ENCODE assay signal across 15 cellular contexts in the genomic region with DNA sequence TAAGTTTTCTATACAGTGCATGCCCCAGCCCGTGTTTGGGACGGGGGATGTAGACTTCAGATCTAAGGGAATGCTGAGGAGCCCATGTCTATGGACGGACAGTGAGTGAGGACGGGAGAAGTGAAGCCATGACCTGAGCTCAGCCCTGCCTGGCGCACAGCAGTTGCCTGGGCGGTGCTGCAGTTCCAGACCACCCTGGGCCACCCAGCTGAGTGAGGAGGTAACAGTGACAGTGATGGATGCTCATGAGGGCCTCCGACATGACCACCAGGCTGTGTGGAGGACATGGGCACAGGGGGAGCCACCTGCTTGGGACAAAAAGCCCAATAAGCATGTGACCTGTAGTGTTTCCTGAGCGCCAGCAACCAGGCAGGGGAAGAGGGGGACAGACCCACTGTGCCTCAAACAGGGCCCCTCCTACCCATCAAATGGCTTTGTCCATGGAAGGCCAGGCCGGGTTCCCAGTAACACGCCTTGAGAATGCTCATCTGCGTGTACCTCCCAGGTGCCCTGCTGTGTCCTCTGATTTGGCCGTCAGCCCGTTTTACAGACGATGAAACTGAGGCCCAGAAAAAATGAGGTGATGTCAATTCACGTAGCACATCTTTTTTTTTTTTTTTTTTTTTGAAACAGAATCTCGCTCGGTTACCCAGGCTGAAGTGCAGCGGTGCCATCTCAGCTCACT. TPM values are rescaled to one million over a fixed set of nuclear protein-coding genes. Genes with fewer than 3 reads are reported as not detected.
DNase-seq lines count a peak whose midpoint lies in the region; ATAC-seq and TF ChIP-seq lines count a peak whose summit lies in the region.
"Had no signal": no experiment of that assay in that cellular context is flagged by ENCODE, and none has a peak within 500 bp of the region (broad histone marks: within the 10 kb centered on the region; RNA-seq: fewer than 3 reads in every experiment).

No MANE protein-coding gene starts in this region.

- in situ Hi-C loops in IMR-90 (cut with MboI; ENCODE audit: low sequenced_read_pairs) (loop anchor here (25.0 kb wide), 1 partner anchor 295 kb away; no protein-coding TSS in a partner anchor), ACHN (cut with HindIII; ENCODE audit: low pct_ligation_motif_present, low pct_unique_long_range_greater_than_20kb, low sequenced_read_pairs) (no loop called here)

- CTCF ChIA-PET in CD4-positive, alpha-beta T cell (lab: Charles Lee) = interaction anchor here (2.5 to 5.2 kb wide), 2 partner anchors 11 to 12 kb away, joined by 12 to 62 read pairs; no protein-coding TSS in a partner anchor
- CTCF ChIA-PET in IMR-90 (lab: Yijun Ruan, JAX) = no interaction called here

- no peak overlapping the region for H3K18ac ChIP-seq in IMR-90 (ENCODE audit: low read depth, low read length)

- ATAC-seq in CD4-positive, alpha-beta T cell (ENCODE audit: poor library complexity) = no peak
- ATAC-seq in IMR-90 (ENCODE audit: low read depth) = no peak
- no peak for ATAC-seq in HG03139 (IDR thresholded peaks at IDR 0.05; ENCODE audit: unreplicated experiment)
- no peak for ATAC-seq in HG02571 (IDR thresholded peaks at IDR 0.05; ENCODE audit: unreplicated experiment)
- ATAC-seq: GM12878; natural killer cell treated with Interleukin-12 subunit alpha and Interleukin-12 subunit beta and Interleukin-15 and Interleukin-18, amount 100 ng/mL, for 72 hours had no signal

- no peak for DNase-seq in CD4-positive, alpha-beta T cell
- DNase-seq in IMR-90 = no peak
- no peak for DNase-seq in effector memory CD4-positive, alpha-beta T cell
- no peak for DNase-seq in ACHN
- DNase-seq: dermis blood vessel endothelial cell, left ventricle myocardium inferior, NCI-H2107 had no signal

- peaks cover 73% of the 10 kb centered on the region for H3K36me3 Mint-ChIP-seq in CD4-positive, alpha-beta T cell (ENCODE audit: low read depth)

- TF ChIP-seq CTCF in CD4-positive, alpha-beta T cell (IDR thresholded peaks at IDR 0.05) = no peak
- TF ChIP-seq CTCF in IMR-90 (conservative IDR thresholded peaks at IDR 0.05; ENCODE audit: low read depth, low read length) = no peak

- H4K20me1 ChIP-seq in IMR-90 (ENCODE audit: insufficient read depth, low read length) = peaks cover 24% of the 10 kb centered on the region

- no peak overlapping the region for H2BK20ac ChIP-seq in IMR-90 (ENCODE audit: low read depth, low read length)

- peaks cover 16 to 30% of the 10 kb centered on the region in 2 experiments for H3K79me1 ChIP-seq in IMR-90 (ENCODE audit: low read depth in 1 of 2, low read length in 2 of 2)

- no peaks in the 10 kb centered on the region for H3K9me3 Mint-ChIP-seq in CD4-positive, alpha-beta T cell
- H3K9me3 Mint-ChIP-seq: natural killer cell treated with Interleukin-12 subunit alpha and Interleukin-12 subunit beta and Interleukin-15 and Interleukin-18, amount 100 ng/mL, for 72 hours had no signal

- peak overlapping the region; percentile 52 for H2AFZ ChIP-seq in IMR-90 (replicated peaks; ENCODE audit: low read length, poor library complexity)

- no peaks in the 10 kb centered on the region for H3K27me3 Mint-ChIP-seq in CD4-positive, alpha-beta T cell
- H3K27me3 Mint-ChIP-seq: B cell; natural killer cell treated with Interleukin-12 subunit alpha and Interleukin-12 subunit beta and Interleukin-15 and Interleukin-18, amount 100 ng/mL, for 72 hours had no signal

- POLR2A ChIA-PET in CD4-positive, alpha-beta T cell (lab: Charles Lee) = interaction anchor here (1.3 to 8.6 kb wide), 12 partner anchors 7 to 119 kb away, joined by 4 to 123 read pairs (median 8); a partner anchor contains a TSS
- POLR2A ChIA-PET in IMR-90 (lab: Charles Lee; ENCODE audit: unreplicated experiment) = no interaction called here

- WGBS in IMR-90 (ENCODE audit: extremely low coverage in 2 of 2, insufficient read length in 1 of 2), 2 experiments = 91% methylated on average over 8 of the region's 18 CpGs; no CpG with 5 or more reads in 1 of the 2 experiments

- no peak overlapping the region for H4K91ac ChIP-seq in IMR-90 (ENCODE audit: insufficient read depth, low read depth, low read length)

- H3K9ac ChIP-seq in IMR-90 (ENCODE audit: low read depth, low read length) = no peak overlapping the region

- H2BK5ac ChIP-seq in IMR-90 (ENCODE audit: low read depth, low read length, poor library complexity, severe bottlenecking) = no peak overlapping the region

- H3K56ac ChIP-seq in IMR-90 (ENCODE audit: extremely low read depth, insufficient read depth, low read length) = no peak overlapping the region

- peak overlapping the region; percentile 89 for H3K27ac Mint-ChIP-seq in CD4-positive, alpha-beta T cell
- H3K27ac Mint-ChIP-seq: B cell had no signal

- TF ChIP-seq POLR2A in IMR-90 (IDR thresholded peaks at IDR 0.05; ENCODE audit: low read depth, low read length) = no peak

- no peak overlapping the region for H2AK5ac ChIP-seq in IMR-90 (ENCODE audit: low read depth, low read length)

- H2BK120ac ChIP-seq in IMR-90 (ENCODE audit: low read depth, low read length) = no peak overlapping the region

- H3K23ac ChIP-seq in IMR-90 (ENCODE audit: low read depth, low read length) = no peak overlapping the region

- H3K4me2 ChIP-seq in IMR-90 (ENCODE audit: low read depth, low read length) = no peak overlapping the region

- H3K9me3 ChIP-seq in CD4-positive, alpha-beta T cell (ENCODE audit: control insufficient read depth, low read length) = no peaks in the 10 kb centered on the region
- no peaks in the 10 kb centered on the region for H3K9me3 ChIP-seq in IMR-90 (ENCODE audit: control insufficient read depth, insufficient read depth, low read length)
- no peaks in the 10 kb centered on the region for H3K9me3 ChIP-seq in effector memory CD4-positive, alpha-beta T cell (ENCODE audit: control insufficient read depth, low read length)
- H3K9me3 ChIP-seq: left ventricle myocardium inferior, right atrium auricular region had no signal

- peak overlapping the region; percentile 89 for H3K4me3 Mint-ChIP-seq in CD4-positive, alpha-beta T cell
- H3K4me3 Mint-ChIP-seq: B cell; natural killer cell treated with Interleukin-12 subunit alpha and Interleukin-12 subunit beta and Interleukin-15 and Interleukin-18, amount 100 ng/mL, for 72 hours had no signal

- H3K27ac ChIP-seq in CD4-positive, alpha-beta T cell (ENCODE audit: low read depth, low read length) = peak overlapping the region; percentile 61
- no peak overlapping the region for H3K27ac ChIP-seq in IMR-90 (ENCODE audit: insufficient read depth, low read length)
- H3K27ac ChIP-seq in effector memory CD4-positive, alpha-beta T cell (ENCODE audit: insufficient read depth, low read length, poor library complexity, severe bottlenecking) = peak overlapping the region; percentile 68
- H3K27ac ChIP-seq: left ventricle myocardium inferior, right atrium auricular region had no signal

- TF ChIP-seq RAD21 in IMR-90 (IDR thresholded peaks at IDR 0.05; ENCODE audit: low read length) = no peak

- H3K36me3 ChIP-seq in IMR-90 (ENCODE audit: control insufficient read depth, insufficient read depth, low read length) = peaks cover 57% of the 10 kb centered on the region
- peaks cover 22% of the 10 kb centered on the region for H3K36me3 ChIP-seq in effector memory CD4-positive, alpha-beta T cell (ENCODE audit: control insufficient read depth, insufficient read depth, low read length)

- intact Hi-C loops in CD4-positive, alpha-beta T cell (cut with DNase I, micrococcal nuclease) = loop anchor here in 1 of 2 experiments (1.0 kb wide), 1 partner anchor 11 kb away; no protein-coding TSS in a partner anchor
- intact Hi-C loops in IMR-90 (cut with micrococcal nuclease) = no loop called here

- H3K4me1 Mint-ChIP-seq in CD4-positive, alpha-beta T cell (ENCODE audit: low read depth) = peaks cover 79% of the 10 kb centered on the region

- H4K8ac ChIP-seq in IMR-90 (ENCODE audit: low read depth in 2 of 2, low read length in 2 of 2) = no peak overlapping the region

- H3K27me3 ChIP-seq in CD4-positive, alpha-beta T cell (ENCODE audit: control insufficient read depth, insufficient read depth, low read length) = no peaks in the 10 kb centered on the region
- no peaks in the 10 kb centered on the region for H3K27me3 ChIP-seq in IMR-90 (ENCODE audit: control insufficient read depth, insufficient read depth, low read length)
- no peaks in the 10 kb centered on the region for H3K27me3 ChIP-seq in effector memory CD4-positive, alpha-beta T cell (replicated peaks; ENCODE audit: control insufficient read depth, insufficient read depth, low read length, poor library complexity, severe bottlenecking)
- H3K27me3 ChIP-seq: right atrium auricular region had no signal

- BruUV-seq in IMR-90 (replicated peaks; lab: Mats Ljungman, UMichigan) = no TSS peak

- no peaks in the 10 kb centered on the region for H3K4me1 ChIP-seq in IMR-90 (ENCODE audit: control insufficient read depth, insufficient read depth, low read length)
- peaks cover 89% of the 10 kb centered on the region for H3K4me1 ChIP-seq in effector memory CD4-positive, alpha-beta T cell (ENCODE audit: control insufficient read depth, insufficient read depth, low read length, poor library complexity, severe bottlenecking)

- H4K5ac ChIP-seq in IMR-90 (ENCODE audit: low read depth, low read length) = no peak overlapping the region

- H3K9me1 ChIP-seq in IMR-90 (ENCODE audit: insufficient read depth, low read length) = 0 out of 2 replicates have a peak, but pooled peaks cover 6% of the 10 kb centered on the region

- no peak overlapping the region for H3K4me3 ChIP-seq in IMR-90 (ENCODE audit: insufficient read depth, low read depth, low read length)
- H3K4me3 ChIP-seq in effector memory CD4-positive, alpha-beta T cell (ENCODE audit: insufficient read depth, low read depth, low read length, poor library complexity, severe bottlenecking) = peak overlapping the region; percentile 55
- H3K4me3 ChIP-seq: GM12878, left ventricle myocardium inferior, right atrium auricular region had no signal

- H2BK15ac ChIP-seq in IMR-90 (ENCODE audit: low read depth, low read length) = no peak overlapping the region

- peak overlapping the region; percentile 13 for H2AK9ac ChIP-seq in IMR-90 (replicated peaks; ENCODE audit: low read depth, low read length, poor library complexity)

- no peak overlapping the region for H3K4ac ChIP-seq in IMR-90 (ENCODE audit: low read depth, low read length)

- H3K14ac ChIP-seq in IMR-90 (replicated peaks; ENCODE audit: low read depth, low read length) = no peak overlapping the region

- dilution Hi-C loops in IMR-90 (cut with HindIII; ENCODE audit: low sequenced_read_pairs, unreplicated experiment) = no loop called here

RNA-seq across cellular contexts. Expression of a gene that starts 22.6 kb away (rescaled TPM):
- total RNA-seq in CD4-positive, alpha-beta T cell = 100 to 1,000 TPM; 202 to 203 TPM
- 118 and 130 TPM in 2 replicates for total RNA-seq in IMR-90 (2012; rRNA removed)
- 138 and 164 TPM in 2 replicates for polyA plus RNA-seq in IMR-90 (2012; rRNA removed)
- polyA plus RNA-seq in IMR-90 (2012; cell fraction: cytosol; rRNA removed) = 60.4 and 106 TPM in 2 replicates
- 69.7 and 147 TPM in 2 replicates for polyA plus RNA-seq in IMR-90 (2012; cell fraction: nucleus; rRNA removed; ENCODE audit: low replicate concordance)

RNA-seq across cellular contexts. Expression of a gene that starts 23.3 kb away (rescaled TPM):
- total RNA-seq in CD4-positive, alpha-beta T cell = under 1 TPM; 0.49 to 0.78 TPM
- total RNA-seq in IMR-90 (2012; rRNA removed) = under 0.01 and 0.54 TPM in 2 replicates
- polyA plus RNA-seq in IMR-90 (2012; rRNA removed) = 0.14 and 0.52 TPM in 2 replicates
- polyA plus RNA-seq in IMR-90 (2012; cell fraction: cytosol; rRNA removed) = 0.13 and 0.25 TPM in 2 replicates
- polyA plus RNA-seq in IMR-90 (2012; cell fraction: nucleus; rRNA removed; ENCODE audit: low replicate concordance) = 0.15 and 0.25 TPM in 2 replicates
- total RNA-seq: M059J had no signal
- polyA plus RNA-seq: fibroblast of lung had no signal

RNA-seq across cellular contexts. Expression of a gene that starts 30.0 kb away (rescaled TPM):
- total RNA-seq in CD4-positive, alpha-beta T cell = 1 to 10 TPM; 4.8 to 7.8 TPM
- 102 and 111 TPM in 2 replicates for total RNA-seq in IMR-90 (2012; rRNA removed)
- 116 and 119 TPM in 2 replicates for polyA plus RNA-seq in IMR-90 (2012; rRNA removed)
- 122 and 126 TPM in 2 replicates for polyA plus RNA-seq in IMR-90 (2012; cell fraction: cytosol; rRNA removed)
- polyA plus RNA-seq in IMR-90 (2012; cell fraction: nucleus; rRNA removed; ENCODE audit: low replicate concordance) = 53.7 and 82.6 TPM in 2 replicates

RNA-seq across cellular contexts. Expression of a gene that starts 33.2 kb away (rescaled TPM):
- 10 to 100 TPM; 41.7 to 42.2 TPM for total RNA-seq in CD4-positive, alpha-beta T cell
- 0.28 and 0.36 TPM in 2 replicates for total RNA-seq in IMR-90 (2012; rRNA removed)
- polyA plus RNA-seq in IMR-90 (2012; rRNA removed) = 4.0 and 4.1 TPM in 2 replicates
- polyA plus RNA-seq in IMR-90 (2012; cell fraction: cytosol; rRNA removed) = 3.8 and 3.9 TPM in 2 replicates
- polyA plus RNA-seq in IMR-90 (2012; cell fraction: nucleus; rRNA removed; ENCODE audit: low replicate concordance) = 5.8 and 9.9 TPM in 2 replicates

RNA-seq across cellular contexts. Expression of a gene that starts 45.3 kb away (rescaled TPM):
- 10 to 100 TPM; 50.2 to 52.5 TPM for total RNA-seq in CD4-positive, alpha-beta T cell
- total RNA-seq in IMR-90 (2012; rRNA removed) = 14.7 and 17.0 TPM in 2 replicates
- 64.8 and 68.7 TPM in 2 replicates for polyA plus RNA-seq in IMR-90 (2012; rRNA removed)
- 76.9 and 114 TPM in 2 replicates for polyA plus RNA-seq in IMR-90 (2012; cell fraction: cytosol; rRNA removed)
- polyA plus RNA-seq in IMR-90 (2012; cell fraction: nucleus; rRNA removed; ENCODE audit: low replicate concordance) = 118 and 198 TPM in 2 replicates

Comparison
In these comparisons a context has a peak if more than half of its experiments do, and no peak if none do; other contexts are left out.
1. RNA of a gene that starts 30.0 kb away (total RNA-seq): 102 to 111 TPM in IMR-90; 4.8 to 7.8 TPM in CD4-positive, alpha-beta T cell; every median in the first group is over 10 times any median in the second.